Comparison of ENCODE assay signal across 11 cellular contexts in genomic region chr1:16374266-16374665, GRCh38. TPM values are rescaled to one million over a fixed set of nuclear protein-coding genes. Genes with fewer than 3 reads are reported as not detected.
DNase-seq lines count a peak whose midpoint lies in the region; ATAC-seq, FAIRE-seq and TF ChIP-seq lines count a peak whose summit lies in the region.
"Had no signal": no experiment of that assay in that cellular context is flagged by ENCODE, and none has a peak within 500 bp of the region (broad histone marks: within the 10 kb centered on the region; RNA-seq: fewer than 3 reads in every experiment).

No MANE protein-coding gene starts in this region.

- TF ChIP-seq CTCF in HEK293 (tag by site-specific recombination; IDR thresholded peaks at IDR 0.05) = no peak
- no peak for TF ChIP-seq CTCF in K562 (IDR thresholded peaks at IDR 0.05 in 2 of 3, conservative IDR thresholded peaks at IDR 0.05 in 1 of 3; ENCODE audit: insufficient read depth in 2 of 3, low read depth in 1 of 3, low read length in 3 of 3)
- no peak for TF ChIP-seq CTCF in natural killer cell (IDR thresholded peaks at IDR 0.05)
- no peak for TF ChIP-seq CTCF in BE2C (IDR thresholded peaks at IDR 0.05; ENCODE audit: low read depth, low read length)
- no peak for TF ChIP-seq CTCF in GM13976 (IDR thresholded peaks at IDR 0.05; ENCODE audit: borderline replicate concordance, control extremely low read depth, extremely low read depth, insufficient read depth, missing control alignments)

- no TSS peak for BruUV-seq in K562 (replicated peaks; lab: Mats Ljungman, UMichigan)

- no peak for TF ChIP-seq EP300 in K562 (IDR thresholded peaks at IDR 0.05; ENCODE audit: low read length)

- peaks cover 100% of the 10 kb centered on the region for H4K20me1 ChIP-seq in BLaER1
- peaks cover 51% of the 10 kb centered on the region for H4K20me1 ChIP-seq in K562 (replicated peaks; ENCODE audit: control insufficient read depth, insufficient read depth, low read length)

- no peaks in the 10 kb centered on the region for H3K9me3 Mint-ChIP-seq in natural killer cell
- H3K9me3 Mint-ChIP-seq: stimulated activated memory B cell treated with anti-CD40 and anti-IgM and Interleukin-4, amounts not matched to agents 10 μg/mL and 1 μg/mL and 100 μg/mL, for 72 hours had no signal

- H3K36me3 Mint-ChIP-seq in natural killer cell = no peaks in the 10 kb centered on the region

- ATAC-seq in K562 (peak; percentile 13; the same call in 1 of the 3 replicates), natural killer cell (no peak), HG03378 (IDR thresholded peaks at IDR 0.05; ENCODE audit: unreplicated experiment) (no peak)
- ATAC-seq: stimulated activated memory B cell treated with anti-CD40 and anti-IgM and Interleukin-4, amounts not matched to agents 10 μg/mL and 1 μg/mL and 100 μg/mL, for 72 hours had no signal

- no peaks in the 10 kb centered on the region for H3K9me3 ChIP-seq in BLaER1
- H3K9me3 ChIP-seq in HEK293 (ENCODE audit: control insufficient read depth, insufficient read depth, low read depth, low read length) = no peaks in the 10 kb centered on the region
- no peaks in the 10 kb centered on the region for H3K9me3 ChIP-seq in K562 (replicated peaks; ENCODE audit: control insufficient read depth, insufficient read depth, low read depth, low read length)
- H3K9me3 ChIP-seq in BE2C = no peaks in the 10 kb centered on the region

- H2AFZ ChIP-seq in K562 (ENCODE audit: low read depth, low read length) = no peak overlapping the region

- CTCF ChIA-PET in HEK293 (lab: Yijun Ruan, JAX) (interaction anchor here (0.7 kb wide), 3 partner anchors 25 to 170 kb away, joined by 3 read pairs; no protein-coding TSS in a partner anchor), K562 (lab: Yijun Ruan, JAX; ENCODE audit: low intra/inter-chr PET ratio) (no interaction called here)

- H3K36me3 ChIP-seq in BLaER1 = peaks cover 69% of the 10 kb centered on the region
- peaks cover 0 to 6% of the 10 kb centered on the region in 2 experiments; a peak in 2 of 3 replicates for H3K36me3 ChIP-seq in HEK293 (ENCODE audit: control insufficient read depth in 2 of 2, insufficient read depth in 1 of 2, low read length in 2 of 2)
- H3K36me3 ChIP-seq in K562 (ENCODE audit: control insufficient read depth, insufficient read depth, low read length) = peaks cover 33% of the 10 kb centered on the region; the same call in 2 of the 3 replicates
- 0 out of 2 replicates have a peak, but pooled peaks cover 3% of the 10 kb centered on the region for H3K36me3 ChIP-seq in BE2C

- H3K4me3 ChIP-seq in BLaER1 (no peak overlapping the region), HEK293 (ENCODE audit: low read depth, low read length) (no peak overlapping the region), K562 (no peak overlapping the region), BE2C (ENCODE audit: low read depth, low read length) (no peak overlapping the region)

- FAIRE-seq in K562 (lab: Jason Lieb, UNC) = no peak
- FAIRE-seq: GM12891, keratinocyte had no signal

- H3K9ac ChIP-seq in BLaER1 (peak overlapping the region; percentile 35; the same call in 1 of the 2 replicates), K562 (ENCODE audit: insufficient read depth in 1 of 2, low read depth in 2 of 2, low read length in 2 of 2) (no peak overlapping the region)

- no peak for TF ChIP-seq POLR2A in K562 (conservative IDR thresholded peaks at IDR 0.05)

- H3K4me1 ChIP-seq in BLaER1 = peaks cover 70% of the 10 kb centered on the region
- peaks cover 13% of the 10 kb centered on the region for H3K4me1 ChIP-seq in HEK293 (ENCODE audit: control insufficient read depth, insufficient read depth, low read length)
- peaks cover 23 to 26% of the 10 kb centered on the region in 2 experiments for H3K4me1 ChIP-seq in K562 (replicated peaks in 1 of 2; ENCODE audit: control insufficient read depth in 2 of 2, insufficient read depth in 2 of 2, low read length in 2 of 2)
- H3K4me1 ChIP-seq in BE2C = no peaks in the 10 kb centered on the region

- WGBS in K562 (ENCODE audit: insufficient coverage, low coverage, missing lambda C conversion rate) = 82% methylated on average over 3 of the region's 3 CpGs

- H3K27ac Mint-ChIP-seq in natural killer cell = peak overlapping the region; percentile 29 to 33
- H3K27ac Mint-ChIP-seq: stimulated activated memory B cell treated with anti-CD40 and anti-IgM and Interleukin-4, amounts not matched to agents 10 μg/mL and 1 μg/mL and 100 μg/mL, for 72 hours had no signal

- POLR2A ChIA-PET in HEK293 (lab: Yijun Ruan, JAX) (no interaction called here), K562 (lab: Yijun Ruan, JAX) (interaction anchor here (0.6 to 4.1 kb wide), 8 partner anchors 9 to 40 kb away, joined by 3 to 16 read pairs (median 3); no protein-coding TSS in a partner anchor)

- H3K4me1 Mint-ChIP-seq in natural killer cell = peaks cover 63 to 70% of the 10 kb centered on the region in 2 donors

- DNase-seq in K562 (ENCODE audit: extremely low read depth in 1 of 4, low spot score in 3 of 4) (peak in 1 of 4 experiments; percentile 9), natural killer cell (no peak), DMS79 treated with DMSO at 0.1 percent for 48 hours (lab: John Stamatoyannopoulos, UW) (no peak), BE2C (no peak), GM13976 (ENCODE audit: low spot score) (no peak)

- peaks cover 3% of the 10 kb centered on the region for H3K9me1 ChIP-seq in K562 (ENCODE audit: control insufficient read depth, insufficient read depth, low read length)

- TF ChIP-seq RAD21 in K562 (CRISPR knock-in tag; conservative IDR thresholded peaks at IDR 0.05 in 1 of 2, IDR thresholded peaks at IDR 0.05 in 1 of 2) = no peak

- no peaks in the 10 kb centered on the region for H3K27me3 ChIP-seq in BLaER1
- no peaks in the 10 kb centered on the region for H3K27me3 ChIP-seq in K562 (ENCODE audit: control insufficient read depth in 2 of 2, insufficient read depth in 2 of 2, low read length in 2 of 2)
- H3K27me3 ChIP-seq in BE2C = no peaks in the 10 kb centered on the region

- in situ Hi-C loops in K562 (cut with MboI) (no loop called here), GM13976 (cut with MboI; ENCODE audit: low sequenced_read_pairs, unreplicated experiment) (loop anchor here (25.0 kb wide), 1 partner anchor 287 kb away; no protein-coding TSS in a partner anchor)

- H3K27me3 Mint-ChIP-seq in natural killer cell (ENCODE audit: low read depth in 2 of 2) = no peaks in the 10 kb centered on the region
- H3K27me3 Mint-ChIP-seq: stimulated activated memory B cell treated with anti-CD40 and anti-IgM and Interleukin-4, amounts not matched to agents 10 μg/mL and 1 μg/mL and 100 μg/mL, for 72 hours had no signal

- H3K79me2 ChIP-seq in K562 (ENCODE audit: control insufficient read depth, insufficient read depth, low read length) = peaks cover 96% of the 10 kb centered on the region

- H3K4me2 ChIP-seq in BLaER1 = peak overlapping the region; percentile 2
- H3K4me2 ChIP-seq in K562 (ENCODE audit: insufficient read depth, low read length) = no peak overlapping the region

- H3K27ac ChIP-seq in BLaER1 = no peak overlapping the region
- H3K27ac ChIP-seq in HEK293 (ENCODE audit: extremely low read depth, low read depth, low read length) = no peak overlapping the region
- no peak overlapping the region for H3K27ac ChIP-seq in K562 (ENCODE audit: extremely low read depth, low read depth, low read length)

- intact Hi-C loops in K562 (cut with micrococcal nuclease) = no loop called here
- intact Hi-C loops in natural killer cell (cut with micrococcal nuclease) = no loop called here

- H3K4me3 Mint-ChIP-seq in natural killer cell = no peak overlapping the region
- H3K4me3 Mint-ChIP-seq: stimulated activated memory B cell treated with anti-CD40 and anti-IgM and Interleukin-4, amounts not matched to agents 10 μg/mL and 1 μg/mL and 100 μg/mL, for 72 hours had no signal

RNA-seq across cellular contexts. Expression of gene SZRD1, which starts 7.2 kb away (rescaled TPM):
- 32.7 and 51.8 TPM in 2 replicates for total RNA-seq in K562 (2011; cell fraction: chromatin; rRNA removed; ENCODE audit: low replicate concordance)
- total RNA-seq in K562 (2011; cell fraction: nucleolus; rRNA removed) = 40.4 and 41.1 TPM in 2 replicates
- total RNA-seq in K562 (2011; cell fraction: nucleoplasm; rRNA removed) = 47.8 and 68.1 TPM in 2 replicates
- total RNA-seq in K562 (2014; rRNA removed) = 72.9 and 112 TPM in 2 replicates
- total RNA-seq in K562 (2014; rRNA removed; fragmentation: Illumina TruSeq; extraction: Trizol) = 48.5 and 53.3 TPM in 2 replicates
- 80.1 and 88.3 TPM in 2 replicates for total RNA-seq in K562 (2015; rRNA removed; fragmentation: Illumina TruSeq; extraction: Trizol)
- total RNA-seq in K562 (2021) = 145 and 149 TPM in 2 replicates
- 82.5 and 83.2 TPM in 2 replicates for polyA plus RNA-seq in K562 (2011; rRNA removed)
- 119 and 167 TPM in 2 replicates for polyA plus RNA-seq in K562 (2011; cell fraction: cytosol; rRNA removed)
- 47.8 and 62.7 TPM in 2 replicates for polyA plus RNA-seq in K562 (2011; cell fraction: nucleus; rRNA removed)
- 91.4 and 111 TPM in 2 replicates for polyA plus RNA-seq in K562 (2012)
- 143 and 171 TPM in 2 replicates for polyA plus RNA-seq in K562 (2014; fragmentation: Illumina TruSeq; extraction: Trizol)
- polyA plus RNA-seq in K562 (2014; fragmentation: Nextera tagmentation; extraction: Ambion mirVana) = 1 to 10 TPM; 3.9 to 7.2 TPM
- polyA plus RNA-seq in K562 (2014; rRNA removed) = 82.5 and 110 TPM in 2 replicates
- 36.0 and 46.5 TPM in 2 replicates for polyA minus RNA-seq in K562 (2011; rRNA and poly(A)+ RNA removed)
- polyA minus RNA-seq in K562 (2011; cell fraction: cytosol; rRNA and poly(A)+ RNA removed) = 60.6 and 62.5 TPM in 2 replicates
- 12.4 and 16.3 TPM in 2 replicates for polyA minus RNA-seq in K562 (2011; cell fraction: nucleus; rRNA and poly(A)+ RNA removed)
- 100 to 1,000 TPM; 170 to 187 (median 177) TPM for total RNA-seq in natural killer cell
- 174 TPM for polyA plus RNA-seq in BE2C (2012; ENCODE audit: insufficient read depth, insufficient read length, low read depth)

RNA-seq across cellular contexts. Expression of gene FBXO42, which starts 22.0 kb away (rescaled TPM):
- 67.9 and 105 TPM in 2 replicates for total RNA-seq in K562 (2011; cell fraction: chromatin; rRNA removed; ENCODE audit: low replicate concordance)
- total RNA-seq in K562 (2011; cell fraction: nucleolus; rRNA removed) = 41.7 and 47.5 TPM in 2 replicates
- 69.1 and 89.4 TPM in 2 replicates for total RNA-seq in K562 (2011; cell fraction: nucleoplasm; rRNA removed)
- total RNA-seq in K562 (2014; rRNA removed) = 11.6 and 13.6 TPM in 2 replicates
- total RNA-seq in K562 (2014; rRNA removed; fragmentation: Illumina TruSeq; extraction: Trizol) = 14.6 and 17.4 TPM in 2 replicates
- 15.5 and 17.5 TPM in 2 replicates for total RNA-seq in K562 (2015; rRNA removed; fragmentation: Illumina TruSeq; extraction: Trizol)
- 21.2 and 24.1 TPM in 2 replicates for total RNA-seq in K562 (2021)
- 23.6 and 37.6 TPM in 2 replicates for polyA plus RNA-seq in K562 (2011; rRNA removed)
- polyA plus RNA-seq in K562 (2011; cell fraction: cytosol; rRNA removed) = 26.7 and 30.1 TPM in 2 replicates
- polyA plus RNA-seq in K562 (2011; cell fraction: nucleus; rRNA removed) = 48.3 and 53.6 TPM in 2 replicates
- 17.4 and 33.7 TPM in 2 replicates for polyA plus RNA-seq in K562 (2012)
- 20.8 and 24.8 TPM in 2 replicates for polyA plus RNA-seq in K562 (2014; fragmentation: Illumina TruSeq; extraction: Trizol)
- polyA plus RNA-seq in K562 (2014; fragmentation: Nextera tagmentation; extraction: Ambion mirVana) = 1 to 10 TPM; 7.2 to 8.0 TPM
- 15.4 and 20.1 TPM in 2 replicates for polyA plus RNA-seq in K562 (2014; rRNA removed)
- 31.9 and 41.8 TPM in 2 replicates for polyA minus RNA-seq in K562 (2011; rRNA and poly(A)+ RNA removed)
- 13.6 and 19.1 TPM in 2 replicates for polyA minus RNA-seq in K562 (2011; cell fraction: cytosol; rRNA and poly(A)+ RNA removed)
- 13.2 and 26.5 TPM in 2 replicates for polyA minus RNA-seq in K562 (2011; cell fraction: nucleus; rRNA and poly(A)+ RNA removed)
- 10 to 100 TPM; 19.5 to 24.5 (median 24.1) TPM for total RNA-seq in natural killer cell
- polyA plus RNA-seq in BE2C (2012; ENCODE audit: insufficient read depth, insufficient read length, low read depth) = 11.8 TPM
